ENCODE assay signal across 15 cellular contexts in the genomic region with DNA sequence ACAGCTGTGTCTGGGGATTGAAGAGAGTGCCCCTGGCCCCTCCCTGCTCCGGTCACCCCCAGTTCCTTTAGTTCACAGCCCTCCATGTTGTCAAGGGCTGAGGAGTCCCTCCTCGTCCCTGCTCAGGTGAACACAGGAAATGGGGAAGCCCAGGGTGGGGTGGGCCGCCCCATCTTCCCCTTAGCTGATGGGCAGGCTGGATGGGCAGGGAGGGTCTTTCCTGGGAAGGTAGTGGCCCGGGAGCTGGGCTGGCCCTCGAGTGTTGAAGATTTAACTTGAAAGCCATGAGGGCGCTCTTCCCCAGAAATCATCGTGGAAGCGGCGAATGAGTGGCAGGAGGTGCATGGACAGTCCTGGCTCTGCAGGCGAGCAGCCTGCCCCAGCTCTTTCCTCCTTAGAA.
"Had no signal": no experiment of that assay in that cellular context is flagged by ENCODE, and none has a peak within 500 bp of the region (broad histone marks: within the 10 kb centered on the region; RNA-seq: fewer than 3 reads in every experiment).

No MANE protein-coding gene starts in this region.

- H3K9me3 Mint-ChIP-seq: activated CD4-positive, alpha-beta T cell treated with anti-CD3 and anti-CD28 coated beads, Interleukin-2, amount 10 ng/mL, durations not matched to agents 7 days and 5 days; activated naive CD4-positive, alpha-beta T cell treated with anti-CD3 and anti-CD28 coated beads, Interleukin-2, amount 50 U/mL, for 24 hours; brain; endodermal cell; naive thymus-derived CD4-positive, alpha-beta T cell had no signal

- H3K4me3 ChIP-seq: psoas muscle, stomach had no signal

- H3K9me3 ChIP-seq: psoas muscle, stomach had no signal

- H3K27ac Mint-ChIP-seq: activated CD4-positive, alpha-beta T cell treated with anti-CD3 and anti-CD28 coated beads, Interleukin-2, amount 10 ng/mL, durations not matched to agents 7 days and 5 days; activated naive CD4-positive, alpha-beta T cell treated with anti-CD3 and anti-CD28 coated beads, Interleukin-2, amount 50 U/mL, for 24 hours; endodermal cell had no signal

- H3K36me3 Mint-ChIP-seq: brain had no signal

- H3K4me1 ChIP-seq: psoas muscle, stomach had no signal

- H3K27ac ChIP-seq: psoas muscle, stomach had no signal

- H3K4me3 Mint-ChIP-seq: activated CD4-positive, alpha-beta T cell treated with anti-CD3 and anti-CD28 coated beads, Interleukin-2, amount 10 ng/mL, durations not matched to agents 7 days and 5 days; activated naive CD4-positive, alpha-beta T cell treated with anti-CD3 and anti-CD28 coated beads, Interleukin-2, amount 50 U/mL, for 24 hours; brain; endodermal cell had no signal

- ATAC-seq: naive thymus-derived CD4-positive, alpha-beta T cell; psoas muscle; sciatic nerve had no signal

- H3K4me1 Mint-ChIP-seq: endodermal cell had no signal

- DNase-seq: activated CD4-positive, alpha-beta T cell treated with anti-CD3 and anti-CD28 coated beads, Interleukin-2, amount 10 ng/mL, durations not matched to agents 7 days and 5 days; activated CD8-positive, alpha-beta memory T cell treated with anti-CD3 and anti-CD28 coated beads for 24 hours; amniotic stem cell; cerebellar nuclear complex; dermis blood vessel endothelial cell; endodermal cell; erythroblast; naive thymus-derived CD4-positive, alpha-beta T cell; occipital lobe; stimulated activated CD4-positive, alpha-beta T cell treated with anti-CD3 and anti-CD28 coated beads, Interleukin-2, amount 100 ng/mL, for 48 hours; stomach had no signal

- H3K27me3 Mint-ChIP-seq: activated CD4-positive, alpha-beta T cell treated with anti-CD3 and anti-CD28 coated beads, Interleukin-2, amount 10 ng/mL, durations not matched to agents 7 days and 5 days; activated naive CD4-positive, alpha-beta T cell treated with anti-CD3 and anti-CD28 coated beads, Interleukin-2, amount 50 U/mL, for 24 hours; brain; naive thymus-derived CD4-positive, alpha-beta T cell had no signal
